Comparison of ENCODE assay signal across 1 cellular context in the genomic region with DNA sequence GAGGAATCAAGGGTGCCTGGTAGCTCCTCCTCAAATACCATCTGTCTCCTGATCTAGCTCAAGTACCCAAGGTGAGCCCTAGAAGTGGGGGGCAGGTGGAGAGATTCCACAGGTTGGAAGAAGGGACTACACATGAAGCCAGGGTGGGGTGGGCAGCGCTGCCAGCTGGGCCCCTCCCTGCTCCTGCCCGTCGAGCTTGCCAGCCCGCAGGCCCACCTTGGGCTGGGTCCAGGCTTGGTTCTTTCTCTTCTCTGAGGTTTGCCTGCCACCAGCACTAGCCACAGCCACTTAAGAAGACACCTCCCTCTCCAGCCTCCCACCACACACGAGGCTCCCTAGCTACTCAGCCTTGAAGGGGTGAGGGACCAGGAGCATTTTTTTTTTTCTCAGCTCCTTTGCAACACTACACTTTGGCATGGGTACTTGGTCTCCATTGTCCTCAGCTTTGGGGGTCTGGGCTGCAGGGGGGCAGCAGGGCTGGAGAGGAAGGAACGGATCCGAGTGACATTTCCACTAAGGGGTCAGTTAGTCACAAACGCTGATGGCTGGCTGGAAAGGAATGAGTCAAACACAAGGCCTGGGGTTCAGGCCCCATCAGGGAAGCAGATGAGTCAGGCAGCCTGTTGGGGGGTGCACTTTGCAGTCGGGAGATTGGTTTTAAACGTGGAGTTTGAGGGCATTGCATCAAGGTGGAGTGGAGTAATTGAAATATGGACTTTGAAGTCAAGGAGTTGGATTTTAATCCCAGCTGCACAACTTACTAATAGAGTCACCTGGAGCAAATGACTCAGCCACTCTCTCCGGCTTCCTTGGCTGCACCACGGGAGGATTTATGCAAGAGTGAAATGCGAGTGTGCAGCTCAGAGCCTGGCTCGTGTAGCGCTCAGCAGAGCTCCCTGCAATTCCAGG.
TF ChIP-seq lines count a peak whose summit lies in the region.

No MANE protein-coding gene starts in this region.

TF ChIP-seq in HepG2, 621 proteins besides CTCF, POLR2A, EP300 and RAD21:
- no peak for TF ChIP-seq MYNN (CRISPR knock-in tag; IDR thresholded peaks at IDR 0.05; ENCODE audit: low read depth)
- no peak for TF ChIP-seq KMT2A (CRISPR knock-in tag; IDR thresholded peaks at IDR 0.05)
- TF ChIP-seq SUZ12 (IDR thresholded peaks at IDR 0.05; ENCODE audit: low read depth, low read length) = no peak
- no peak for TF ChIP-seq TARDBP (CRISPR knock-in tag; IDR thresholded peaks at IDR 0.05)
- TF ChIP-seq, protein P1, sequence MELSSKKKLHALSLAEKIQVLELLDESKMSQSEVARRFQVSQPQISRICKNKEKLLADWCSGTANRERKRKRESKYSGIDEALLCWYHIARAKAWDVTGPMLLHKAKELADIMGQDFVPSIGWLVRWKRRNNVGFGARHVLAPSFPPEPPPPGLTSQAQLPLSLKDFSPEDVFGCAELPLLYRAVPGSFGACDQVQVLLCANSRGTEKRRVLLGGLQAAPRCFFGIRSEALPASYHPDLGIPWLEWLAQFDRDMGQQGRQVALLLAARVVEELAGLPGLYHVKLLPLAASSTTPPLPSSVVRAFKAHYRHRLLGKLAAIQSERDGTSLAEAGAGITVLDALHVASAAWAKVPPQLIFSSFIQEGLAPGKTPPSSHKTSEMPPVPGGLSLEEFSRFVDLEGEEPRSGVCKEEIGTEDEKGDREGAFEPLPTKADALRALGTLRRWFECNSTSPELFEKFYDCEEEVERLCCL (CRISPR knock-in tag; IDR thresholded peaks at IDR 0.05; ENCODE audit: borderline replicate concordance) = no peak
- TF ChIP-seq, protein P2, sequence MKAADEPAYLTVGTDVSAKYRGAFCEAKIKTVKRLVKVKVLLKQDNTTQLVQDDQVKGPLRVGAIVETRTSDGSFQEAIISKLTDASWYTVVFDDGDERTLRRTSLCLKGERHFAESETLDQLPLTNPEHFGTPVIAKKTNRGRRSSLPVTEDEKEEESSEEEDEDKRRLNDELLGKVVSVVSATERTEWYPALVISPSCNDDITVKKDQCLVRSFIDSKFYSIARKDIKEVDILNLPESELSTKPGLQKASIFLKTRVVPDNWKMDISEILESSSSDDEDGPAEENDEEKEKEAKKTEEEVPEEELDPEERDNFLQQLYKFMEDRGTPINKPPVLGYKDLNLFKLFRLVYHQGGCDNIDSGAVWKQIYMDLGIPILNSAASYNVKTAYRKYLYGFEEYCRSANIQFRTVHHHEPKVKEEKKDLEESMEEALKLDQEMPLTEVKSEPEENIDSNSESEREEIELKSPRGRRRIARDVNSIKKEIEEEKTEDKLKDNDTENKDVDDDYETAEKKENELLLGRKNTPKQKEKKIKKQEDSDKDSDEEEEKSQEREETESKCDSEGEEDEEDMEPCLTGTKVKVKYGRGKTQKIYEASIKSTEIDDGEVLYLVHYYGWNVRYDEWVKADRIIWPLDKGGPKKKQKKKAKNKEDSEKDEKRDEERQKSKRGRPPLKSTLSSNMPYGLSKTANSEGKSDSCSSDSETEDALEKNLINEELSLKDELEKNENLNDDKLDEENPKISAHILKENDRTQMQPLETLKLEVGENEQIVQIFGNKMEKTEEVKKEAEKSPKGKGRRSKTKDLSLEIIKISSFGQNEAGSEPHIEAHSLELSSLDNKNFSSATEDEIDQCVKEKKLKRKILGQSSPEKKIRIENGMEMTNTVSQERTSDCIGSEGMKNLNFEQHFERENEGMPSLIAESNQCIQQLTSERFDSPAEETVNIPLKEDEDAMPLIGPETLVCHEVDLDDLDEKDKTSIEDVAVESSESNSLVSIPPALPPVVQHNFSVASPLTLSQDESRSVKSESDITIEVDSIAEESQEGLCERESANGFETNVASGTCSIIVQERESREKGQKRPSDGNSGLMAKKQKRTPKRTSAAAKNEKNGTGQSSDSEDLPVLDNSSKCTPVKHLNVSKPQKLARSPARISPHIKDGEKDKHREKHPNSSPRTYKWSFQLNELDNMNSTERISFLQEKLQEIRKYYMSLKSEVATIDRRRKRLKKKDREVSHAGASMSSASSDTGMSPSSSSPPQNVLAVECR (CRISPR knock-in tag; IDR thresholded peaks at IDR 0.05; ENCODE audit: borderline replicate concordance) = no peak
- TF ChIP-seq, protein P3, sequence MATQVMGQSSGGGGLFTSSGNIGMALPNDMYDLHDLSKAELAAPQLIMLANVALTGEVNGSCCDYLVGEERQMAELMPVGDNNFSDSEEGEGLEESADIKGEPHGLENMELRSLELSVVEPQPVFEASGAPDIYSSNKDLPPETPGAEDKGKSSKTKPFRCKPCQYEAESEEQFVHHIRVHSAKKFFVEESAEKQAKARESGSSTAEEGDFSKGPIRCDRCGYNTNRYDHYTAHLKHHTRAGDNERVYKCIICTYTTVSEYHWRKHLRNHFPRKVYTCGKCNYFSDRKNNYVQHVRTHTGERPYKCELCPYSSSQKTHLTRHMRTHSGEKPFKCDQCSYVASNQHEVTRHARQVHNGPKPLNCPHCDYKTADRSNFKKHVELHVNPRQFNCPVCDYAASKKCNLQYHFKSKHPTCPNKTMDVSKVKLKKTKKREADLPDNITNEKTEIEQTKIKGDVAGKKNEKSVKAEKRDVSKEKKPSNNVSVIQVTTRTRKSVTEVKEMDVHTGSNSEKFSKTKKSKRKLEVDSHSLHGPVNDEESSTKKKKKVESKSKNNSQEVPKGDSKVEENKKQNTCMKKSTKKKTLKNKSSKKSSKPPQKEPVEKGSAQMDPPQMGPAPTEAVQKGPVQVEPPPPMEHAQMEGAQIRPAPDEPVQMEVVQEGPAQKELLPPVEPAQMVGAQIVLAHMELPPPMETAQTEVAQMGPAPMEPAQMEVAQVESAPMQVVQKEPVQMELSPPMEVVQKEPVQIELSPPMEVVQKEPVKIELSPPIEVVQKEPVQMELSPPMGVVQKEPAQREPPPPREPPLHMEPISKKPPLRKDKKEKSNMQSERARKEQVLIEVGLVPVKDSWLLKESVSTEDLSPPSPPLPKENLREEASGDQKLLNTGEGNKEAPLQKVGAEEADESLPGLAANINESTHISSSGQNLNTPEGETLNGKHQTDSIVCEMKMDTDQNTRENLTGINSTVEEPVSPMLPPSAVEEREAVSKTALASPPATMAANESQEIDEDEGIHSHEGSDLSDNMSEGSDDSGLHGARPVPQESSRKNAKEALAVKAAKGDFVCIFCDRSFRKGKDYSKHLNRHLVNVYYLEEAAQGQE (IDR thresholded peaks at IDR 0.05; ENCODE audit: borderline replicate concordance in 1 of 2, low read depth in 1 of 2, low read length in 2 of 2) = no peak
- TF ChIP-seq, protein P4, sequence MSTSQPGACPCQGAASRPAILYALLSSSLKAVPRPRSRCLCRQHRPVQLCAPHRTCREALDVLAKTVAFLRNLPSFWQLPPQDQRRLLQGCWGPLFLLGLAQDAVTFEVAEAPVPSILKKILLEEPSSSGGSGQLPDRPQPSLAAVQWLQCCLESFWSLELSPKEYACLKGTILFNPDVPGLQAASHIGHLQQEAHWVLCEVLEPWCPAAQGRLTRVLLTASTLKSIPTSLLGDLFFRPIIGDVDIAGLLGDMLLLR (CRISPR knock-in tag; IDR thresholded peaks at IDR 0.05) = no peak
- TF ChIP-seq ZNF501 (CRISPR knock-in tag; IDR thresholded peaks at IDR 0.05) = no peak
- no peak for TF ChIP-seq MED13 (CRISPR knock-in tag; IDR thresholded peaks at IDR 0.05)
- no peak for TF ChIP-seq GABPA (IDR thresholded peaks at IDR 0.05; ENCODE audit: low read depth, low read length)
- no peak for TF ChIP-seq GABPA (CRISPR knock-in tag; IDR thresholded peaks at IDR 0.05; ENCODE audit: low read depth)
- TF ChIP-seq PPARG (CRISPR knock-in tag; conservative IDR thresholded peaks at IDR 0.05) = no peak
- TF ChIP-seq ZBTB38 (CRISPR knock-in tag; IDR thresholded peaks at IDR 0.05) = no peak
- TF ChIP-seq REPIN1 (CRISPR knock-in tag; IDR thresholded peaks at IDR 0.05; ENCODE audit: borderline replicate concordance, low read depth) = no peak
- TF ChIP-seq ISL2 (CRISPR knock-in tag; IDR thresholded peaks at IDR 0.05) = no peak
